ENCODE assay signal across 12 cellular contexts in the genomic region with DNA sequence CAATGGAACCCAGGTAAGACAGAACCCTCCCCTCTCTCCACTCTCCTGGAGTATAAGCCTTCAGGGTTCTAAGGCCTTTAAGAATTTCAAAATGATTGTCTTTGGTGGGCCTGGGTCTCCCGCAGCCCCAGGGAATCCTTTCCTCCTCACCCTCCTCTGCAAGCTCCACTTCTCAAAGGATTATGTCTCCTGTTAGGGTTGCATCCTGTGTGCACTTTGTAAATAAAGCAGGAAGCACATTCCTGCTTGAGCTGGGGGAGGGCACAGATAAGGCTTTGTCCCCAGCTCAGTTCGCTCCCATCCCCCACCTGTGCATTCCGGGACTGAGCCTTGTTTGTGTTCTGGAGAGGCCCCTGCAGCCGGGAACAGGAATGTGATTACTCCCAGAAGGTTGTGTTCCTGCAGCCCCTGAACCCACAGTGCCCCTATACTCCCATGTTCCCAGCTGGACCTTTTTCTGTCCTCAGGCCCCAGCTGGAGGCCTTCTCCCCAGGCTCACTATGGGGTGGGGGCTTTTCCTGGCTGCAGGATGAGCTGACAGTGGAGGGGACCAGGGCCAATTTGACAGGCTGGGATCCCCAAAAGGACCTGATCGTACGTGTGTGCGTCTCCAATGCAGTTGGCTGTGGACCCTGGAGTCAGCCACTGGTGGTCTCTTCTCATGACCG. TPM values are rescaled to one million over a fixed set of nuclear protein-coding genes. Genes with fewer than 3 reads are reported as not detected.
DNase-seq lines count a peak whose midpoint lies in the region; ATAC-seq, FAIRE-seq and TF ChIP-seq lines count a peak whose summit lies in the region.
"Had no signal": no experiment of that assay in that cellular context is flagged by ENCODE, and none has a peak within 500 bp of the region (broad histone marks: within the 10 kb centered on the region; RNA-seq: fewer than 3 reads in every experiment).

No MANE protein-coding gene starts in this region.

- DNase-seq in ELF-1 (ENCODE audit: low read depth, low spot score) = peak; percentile 97
- DNase-seq in hippocampal formation (lab: John Stamatoyannopoulos, UW) = peak; percentile 49 to 65
- DNase-seq in pancreas = peak in 3 of 6 donors; percentile 67 to 69 (median 67)
- DNase-seq in NCI-H2171 treated with DMSO at 0.1 percent for 48 hours (lab: John Stamatoyannopoulos, UW) = no peak
- no peak for DNase-seq in mucosa of gallbladder (ENCODE audit: low spot score)
- DNase-seq: activated CD4-positive, alpha-beta T cell treated with anti-CD3 and anti-CD28 coated beads, Interleukin-2, amount 50 U/mL, for 4 hours; CD8-positive, alpha-beta T cell; NCI-H1105 had no signal

- no peak overlapping the region for H3K4me3 ChIP-seq in pancreas

- no peaks in the 10 kb centered on the region for H3K27me3 ChIP-seq in pancreas

- no peak for FAIRE-seq in pancreas (lab: Jason Lieb, UNC)
- FAIRE-seq: GM18507 had no signal

- intact Hi-C loops in pancreas (cut with DNase I) = no loop called here

- no peaks in the 10 kb centered on the region for H3K9me3 ChIP-seq in pancreas

- no peaks in the 10 kb centered on the region for H3K4me1 ChIP-seq in pancreas

- no peak for TF ChIP-seq CTCF in VCaP (conservative IDR thresholded peaks at IDR 0.05)
- no peak for TF ChIP-seq CTCF in pancreas (IDR thresholded peaks at IDR 0.05)

- 68 to 77% methylated on average over 8 of the region's 8 CpGs for WGBS in pancreas, 2 donors

- ATAC-seq in pancreas = peak; percentile 64 to 87 (median 84)
- ATAC-seq in GM18909 (IDR thresholded peaks at IDR 0.05; ENCODE audit: poor library complexity, unreplicated experiment) = no peak
- no peak for ATAC-seq in HG03159 (IDR thresholded peaks at IDR 0.05; ENCODE audit: unreplicated experiment)
- ATAC-seq: CD8-positive, alpha-beta T cell had no signal

- H3K27ac ChIP-seq in VCaP (peak overlapping the region; percentile 35; the same call in 1 of the 2 replicates), pancreas (peak overlapping the region in 3 of 4 donors; percentile 17 to 64 (median 34))

- H3K36me3 ChIP-seq in pancreas = no peaks in the 10 kb centered on the region

RNA-seq across cellular contexts. Expression of gene TYRO3, which starts 9.5 kb away (rescaled TPM):
- total RNA-seq in pancreas = 10 to 100 TPM in 4 of 6 donors, 1 to 10 TPM in 2; 8.5 to 14.4 (median 11.1) TPM
- 1 to 10 TPM; 7.3 to 8.1 TPM for polyA plus RNA-seq in pancreas
- total RNA-seq in mucosa of gallbladder = 9.1 TPM

RNA-seq across cellular contexts. Expression of gene RPAP1, which starts 24.4 kb away (rescaled TPM):
- total RNA-seq in pancreas (10 to 100 TPM; 11.2 to 24.1 (median 17.8) TPM), mucosa of gallbladder (38.7 TPM)
- 10 to 100 TPM; 10.6 to 16.9 TPM for polyA plus RNA-seq in pancreas

RNA-seq across cellular contexts. Expression of gene LTK, which starts 54.9 kb away (rescaled TPM):
- total RNA-seq in pancreas (under 1 TPM; 0.17 to 0.41 (median 0.26) TPM), mucosa of gallbladder (2.5 TPM)
- under 1 TPM; 0.19 to 0.63 TPM for polyA plus RNA-seq in pancreas

Comparison
In these comparisons a context has a peak if more than half of its experiments do, and no peak if none do; other contexts are left out.
1. DNase-seq: peak in ELF-1 (single experiment) and hippocampal formation (2 of 2); none in NCI-H2171 treated with DMSO at 0.1 percent for 48 hours (single experiment) and mucosa of gallbladder (single experiment).
2. ATAC-seq: peak in pancreas (4 of 4); none in GM18909 (single experiment) and HG03159 (single experiment).